In the genomic region with DNA sequence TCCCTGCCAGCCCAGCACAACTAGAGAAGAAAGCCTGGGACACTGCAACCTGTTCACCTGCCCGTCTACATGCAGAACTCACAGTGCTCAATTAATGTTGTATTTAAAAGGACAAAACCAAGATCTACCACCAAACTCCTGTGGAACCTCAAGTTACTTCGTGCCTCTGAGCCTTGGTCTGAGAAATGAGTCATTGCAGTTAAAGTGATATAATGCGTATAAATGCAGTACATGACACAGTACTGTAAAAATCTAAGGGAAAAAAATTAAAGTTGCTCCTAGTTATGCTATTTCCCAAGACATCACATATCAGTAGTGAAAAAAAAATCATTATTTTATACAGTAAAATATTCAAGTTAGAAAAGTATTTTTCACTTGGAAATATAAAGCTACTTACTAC, we compare ENCODE assay signal across 22 cellular contexts.
"Had no signal": no experiment of that assay in that cellular context is flagged by ENCODE, and none has a peak within 500 bp of the region (broad histone marks: within the 10 kb centered on the region; RNA-seq: fewer than 3 reads in every experiment).

No MANE protein-coding gene starts in this region.

- H3K4me1 Mint-ChIP-seq: activated B cell treated with CpG ODN at 0.5 μM for 24 hours; activated CD4-positive, alpha-beta memory T cell treated with anti-CD3 and anti-CD28 coated beads, Interleukin-2, amount 10 ng/mL, durations not matched to agents 7 days and 5 days; activated CD8-positive, alpha-beta memory T cell treated with anti-CD3 and anti-CD28 coated beads, Interleukin-2, amount 10 ng/mL, durations not matched to agents 7 days and 5 days; activated naive CD8-positive, alpha-beta T cell treated with anti-CD3 and anti-CD28 coated beads for 36 hours; mesothelial cell of epicardium; nephron progenitor cell had no signal

- H3K4me3 ChIP-seq: esophagus muscularis mucosa, left lung, sigmoid colon, spleen, upper lobe of right lung had no signal

- H3K36me3 ChIP-seq: esophagus muscularis mucosa, left lung, sigmoid colon, spleen, upper lobe of right lung had no signal

- H3K9me3 ChIP-seq: upper lobe of right lung had no signal

- H3K27me3 ChIP-seq: esophagus muscularis mucosa, left lung, sigmoid colon, spleen, upper lobe of right lung had no signal

- H3K27me3 Mint-ChIP-seq: activated B cell treated with CpG ODN at 0.5 μM for 24 hours; activated CD4-positive, alpha-beta memory T cell treated with anti-CD3 and anti-CD28 coated beads, Interleukin-2, amount 10 ng/mL, durations not matched to agents 7 days and 5 days; activated CD8-positive, alpha-beta memory T cell treated with anti-CD3 and anti-CD28 coated beads, Interleukin-2, amount 10 ng/mL, durations not matched to agents 7 days and 5 days; activated naive CD8-positive, alpha-beta T cell treated with anti-CD3 and anti-CD28 coated beads for 36 hours; dendritic cell treated with granulocyte-macrophage colony-stimulating factor and Interleukin-4, amounts not matched to agents 40 ng/mL and 50 ng/mL, for 4 days had no signal

- DNase-seq: activated B cell treated with CpG ODN at 0.5 μM for 24 hours; activated CD4-positive, alpha-beta memory T cell treated with anti-CD3 and anti-CD28 coated beads, Interleukin-2, amount 10 ng/mL, durations not matched to agents 7 days and 5 days; activated CD4-positive, alpha-beta T cell treated with anti-CD3 and anti-CD28 coated beads for 48 hours; activated CD8-positive, alpha-beta memory T cell treated with anti-CD3 and anti-CD28 coated beads, Interleukin-2, amount 10 ng/mL, durations not matched to agents 7 days and 5 days; activated naive CD4-positive, alpha-beta T cell; activated naive CD8-positive, alpha-beta T cell treated with anti-CD3 and anti-CD28 coated beads for 36 hours; cerebellar nuclear complex; effector memory CD4-positive, alpha-beta T cell; foreskin melanocyte; glutamatergic neuron; hypothalamus; left lung; nephron progenitor cell; occipital lobe; posterior cingulate gyrus; sigmoid colon; spleen; stimulated activated naive CD4-positive, alpha-beta T cell; upper lobe of right lung had no signal

- H3K27ac ChIP-seq: esophagus muscularis mucosa, left lung, sigmoid colon, spleen, upper lobe of right lung had no signal

- H3K27ac Mint-ChIP-seq: activated B cell treated with CpG ODN at 0.5 μM for 24 hours; activated CD4-positive, alpha-beta memory T cell treated with anti-CD3 and anti-CD28 coated beads, Interleukin-2, amount 10 ng/mL, durations not matched to agents 7 days and 5 days; activated CD8-positive, alpha-beta memory T cell treated with anti-CD3 and anti-CD28 coated beads, Interleukin-2, amount 10 ng/mL, durations not matched to agents 7 days and 5 days; activated naive CD8-positive, alpha-beta T cell treated with anti-CD3 and anti-CD28 coated beads for 36 hours; dendritic cell treated with granulocyte-macrophage colony-stimulating factor and Interleukin-4, amounts not matched to agents 40 ng/mL and 50 ng/mL, for 4 days; mesothelial cell of epicardium; nephron progenitor cell had no signal

- H3K36me3 Mint-ChIP-seq: activated CD8-positive, alpha-beta memory T cell treated with anti-CD3 and anti-CD28 coated beads, Interleukin-2, amount 10 ng/mL, durations not matched to agents 7 days and 5 days; activated naive CD8-positive, alpha-beta T cell treated with anti-CD3 and anti-CD28 coated beads for 36 hours; mesothelial cell of epicardium had no signal

- H3K4me1 ChIP-seq: esophagus muscularis mucosa, left lung, sigmoid colon, spleen, upper lobe of right lung had no signal

- H3K4me3 Mint-ChIP-seq: activated B cell treated with CpG ODN at 0.5 μM for 24 hours; activated CD4-positive, alpha-beta memory T cell treated with anti-CD3 and anti-CD28 coated beads, Interleukin-2, amount 10 ng/mL, durations not matched to agents 7 days and 5 days; activated CD8-positive, alpha-beta memory T cell treated with anti-CD3 and anti-CD28 coated beads, Interleukin-2, amount 10 ng/mL, durations not matched to agents 7 days and 5 days; activated naive CD8-positive, alpha-beta T cell treated with anti-CD3 and anti-CD28 coated beads for 36 hours; dendritic cell treated with granulocyte-macrophage colony-stimulating factor and Interleukin-4, amounts not matched to agents 40 ng/mL and 50 ng/mL, for 4 days; mesothelial cell of epicardium; nephron progenitor cell had no signal
